8 cellular contexts compared by ENCODE assay signal in genomic region chr11:19577849-19578619, GRCh38.
DNase-seq lines count a peak whose midpoint lies in the region; ATAC-seq and TF ChIP-seq lines count a peak whose summit lies in the region.
"Had no signal": no experiment of that assay in that cellular context is flagged by ENCODE, and none has a peak within 500 bp of the region (broad histone marks: within the 10 kb centered on the region; RNA-seq: fewer than 3 reads in every experiment).

No MANE protein-coding gene starts in this region.

- DNase-seq in PC-3 (peak; percentile 62), fibroblast of gingiva (ENCODE audit: low read depth) (peak; percentile 67), GM10266 (ENCODE audit: extremely low spot score) (no peak)
- DNase-seq: activated naive CD4-positive, alpha-beta T cell treated with anti-CD3 and anti-CD28 coated beads for 36 hours had no signal

- 6% methylated on average over 12 of the region's 12 CpGs for WGBS in urinary bladder

- H2AFZ ChIP-seq in PC-3 (ENCODE audit: low read length): peak overlapping the region; percentile 54

- no peaks in the 10 kb centered on the region for H3K9me2 ChIP-seq in PC-3 (replicated peaks; ENCODE audit: low read length)

- H3K36me3 ChIP-seq in PC-3 (ENCODE audit: low read depth, low read length) (no peaks in the 10 kb centered on the region), muscle layer of duodenum (ENCODE audit: control insufficient read depth in 1 of 2, insufficient read depth in 2 of 2, low read length in 2 of 2) (no peaks in the 10 kb centered on the region), urinary bladder (ENCODE audit: insufficient read depth) (no peaks in the 10 kb centered on the region)

- POLR2A ChIA-PET in PC-3 (lab: Charles Lee; ENCODE audit: unreplicated experiment): no interaction called here

- ATAC-seq in PC-3 (peak; percentile 95), HG03439 (IDR thresholded peaks at IDR 0.05; ENCODE audit: unreplicated experiment) (no peak), HG03378 (IDR thresholded peaks at IDR 0.05; ENCODE audit: unreplicated experiment) (no peak)

- no peaks in the 10 kb centered on the region for H3K9me3 ChIP-seq in PC-3 (ENCODE audit: low read length)
- H3K9me3 ChIP-seq in muscle layer of duodenum (ENCODE audit: control insufficient read depth in 1 of 2, low read length in 2 of 2): no peaks in the 10 kb centered on the region

- H3F3A ChIP-seq in PC-3 (ENCODE audit: low read length, unreplicated experiment): no peaks in the 10 kb centered on the region

- CTCF ChIA-PET in PC-3 (lab: Charles Lee): interaction anchor here (0.9 kb wide), 1 partner anchor 20 kb away, joined by 4 read pairs; no protein-coding TSS in a partner anchor

- H4K20me1 ChIP-seq in PC-3 (ENCODE audit: low read length): no peaks in the 10 kb centered on the region

- BruUV-seq in PC-3 (replicated peaks; lab: Mats Ljungman, UMichigan): no TSS peak

- H3K9ac ChIP-seq in PC-3 (ENCODE audit: low read length): peak overlapping the region; percentile 22; the same call in 1 of the 2 replicates

- H3K4me3 ChIP-seq in PC-3 (ENCODE audit: low read length) (0 out of 2 replicates have a peak overlapping the region, but pooled peaks have one; percentile 7), muscle layer of duodenum (ENCODE audit: low read depth in 1 of 2, low read length in 2 of 2) (peak overlapping the region in 1 of 2 donors; percentile 20), urinary bladder (ENCODE audit: low read depth, low read length) (no peak overlapping the region)

- intact Hi-C loops in PC-3 (cut with micrococcal nuclease): loop anchor here (1.0 to 5.0 kb wide), 3 partner anchors 18 to 102 kb away; no protein-coding TSS in a partner anchor

- peak overlapping the region; percentile 60 for H3K4me2 ChIP-seq in PC-3 (ENCODE audit: low read length)

- H3K27ac ChIP-seq in PC-3 (ENCODE audit: low read length): peak overlapping the region; percentile 61
- peak overlapping the region; percentile 80 for H3K27ac ChIP-seq in muscle layer of duodenum (ENCODE audit: low read length)
- H3K27ac ChIP-seq in urinary bladder (ENCODE audit: low read depth): peak overlapping the region; percentile 14

- H3K27me3 ChIP-seq in PC-3 (ENCODE audit: low read length): no peaks in the 10 kb centered on the region
- H3K27me3 ChIP-seq in muscle layer of duodenum (ENCODE audit: low read depth, low read length): no peaks in the 10 kb centered on the region

- H3K79me2 ChIP-seq in PC-3 (ENCODE audit: low read length): no peaks in the 10 kb centered on the region

- H3K4me1 ChIP-seq in PC-3 (ENCODE audit: insufficient read depth, low read length) (peaks cover 33% of the 10 kb centered on the region), muscle layer of duodenum (ENCODE audit: control insufficient read depth in 1 of 2, insufficient read depth in 2 of 2, low read length in 2 of 2) (peaks cover 14 to 50% of the 10 kb centered on the region in 2 donors), urinary bladder (ENCODE audit: insufficient read depth) (no peaks in the 10 kb centered on the region)

- TF ChIP-seq CTCF in PC-3 (conservative IDR thresholded peaks at IDR 0.05; ENCODE audit: low read depth, low read length) (no peak), GM10266 (IDR thresholded peaks at IDR 0.05; ENCODE audit: control insufficient read depth, insufficient read depth, low read depth, missing control alignments) (no peak)

Comparison
In these comparisons a context has a peak if more than half of its experiments do, and no peak if none do; other contexts are left out.
1. H3K27ac ChIP-seq: peak in every context shown above with its lines; median percentile 80 in muscle layer of duodenum; 61 in PC-3; 14 in urinary bladder.